Comparison of ENCODE assay signal across 8 cellular contexts in the genomic region with DNA sequence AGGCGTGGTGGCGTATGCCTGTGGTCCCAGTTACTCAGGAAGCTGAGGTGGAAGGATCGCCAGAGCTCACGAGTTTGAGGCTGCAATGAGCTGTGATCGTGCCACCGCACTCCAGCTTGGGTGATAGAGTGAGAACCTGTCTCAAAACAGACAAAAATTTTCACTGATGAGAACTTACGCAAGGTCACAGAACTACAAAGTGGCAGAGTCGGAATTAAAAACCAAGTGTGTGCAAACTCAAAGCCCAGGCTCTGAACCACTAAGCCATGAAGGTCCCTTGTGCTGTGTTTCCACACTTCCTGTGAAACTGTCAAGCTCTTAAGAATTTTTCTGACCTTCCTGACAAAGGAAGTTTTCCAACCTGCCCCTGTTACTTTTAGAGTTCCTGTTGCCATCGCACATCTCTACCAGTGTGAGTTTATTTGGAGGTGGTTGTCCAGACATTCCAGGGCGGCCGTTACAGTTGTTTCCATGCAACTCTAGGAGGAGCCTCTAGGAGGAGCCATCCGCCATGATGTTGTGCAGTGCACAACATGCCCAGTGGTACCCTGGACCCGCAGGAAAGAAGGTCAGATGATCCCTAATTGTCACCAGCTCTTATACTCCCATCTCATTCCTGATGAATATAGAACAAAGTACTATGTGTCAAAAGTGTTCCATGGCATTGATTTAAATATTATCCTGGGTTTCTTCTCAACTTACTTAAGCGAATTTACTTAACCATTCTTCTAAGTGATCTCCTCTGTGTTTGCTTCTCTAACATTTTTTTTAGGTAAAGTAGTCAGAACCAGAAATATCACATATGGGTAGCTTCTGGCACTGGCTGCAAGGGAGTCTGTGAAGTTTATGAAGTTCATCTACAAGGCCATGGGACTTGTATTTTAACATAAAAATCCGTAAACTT. TPM values are rescaled to one million over a fixed set of nuclear protein-coding genes. Genes with fewer than 3 reads are reported as not detected.
DNase-seq lines count a peak whose midpoint lies in the region; ATAC-seq and TF ChIP-seq lines count a peak whose summit lies in the region.

No MANE protein-coding gene starts in this region.

- H3K4me3 ChIP-seq in RWPE2 (ENCODE audit: severe bottlenecking) (no peak overlapping the region), right cardiac atrium (ENCODE audit: low read length) (no peak overlapping the region), lower leg skin (ENCODE audit: low read depth, poor library complexity, severe bottlenecking) (no peak overlapping the region), transverse colon (no peak overlapping the region)

- H3K9me3 ChIP-seq in RWPE2 (ENCODE audit: severe bottlenecking) (no peaks in the 10 kb centered on the region), right cardiac atrium (ENCODE audit: control insufficient read depth, low read length) (no peaks in the 10 kb centered on the region), transverse colon (no peaks in the 10 kb centered on the region)

- H3K4me1 ChIP-seq in RWPE2 (ENCODE audit: insufficient read depth, poor library complexity, severe bottlenecking) (no peaks in the 10 kb centered on the region), right cardiac atrium (ENCODE audit: control insufficient read depth, insufficient read depth, low read length) (no peaks in the 10 kb centered on the region), transverse colon (no peaks in the 10 kb centered on the region)

- TF ChIP-seq POLR2A in lower leg skin (IDR thresholded peaks at IDR 0.05) (no peak), transverse colon (IDR thresholded peaks at IDR 0.05) (no peak)

- H3K27ac ChIP-seq in RWPE2 (ENCODE audit: poor library complexity, severe bottlenecking) (no peak overlapping the region), right cardiac atrium (ENCODE audit: low read length) (no peak overlapping the region), transverse colon (no peak overlapping the region)

- DNase-seq in AG20443 (ENCODE audit: low spot score) (peak; percentile 43), RWPE2 (ENCODE audit: low spot score) (no peak), right cardiac atrium (no peak), globus pallidus (ENCODE audit: low spot score) (no peak), lower leg skin (ENCODE audit: low spot score in 2 of 2) (no peak), transverse colon (no peak), NCI-H2107 treated with DMSO at 0.1 percent for 48 hours (lab: John Stamatoyannopoulos, UW; ENCODE audit: unreplicated experiment) (no peak)

- no peaks in the 10 kb centered on the region for H3K36me3 ChIP-seq in RWPE2 (ENCODE audit: low read depth)
- H3K36me3 ChIP-seq in transverse colon: no peaks in the 10 kb centered on the region

- WGBS in right cardiac atrium: 76% methylated on average over 15 of the region's 15 CpGs
- 86 to 88% methylated on average over 15 of the region's 15 CpGs for WGBS in lower leg skin, 2 donors
- 73 to 84% methylated on average over 8 to 15 of the region's 15 CpGs for WGBS in transverse colon (ENCODE audit: low coverage in 1 of 2), 2 donors

- in situ Hi-C loops in transverse colon (cut with MboI; ENCODE audit: low pct_ligation_motif_present in 1 of 4, low pct_unique_long_range_greater_than_20kb in 1 of 4, low sequenced_read_pairs in 3 of 4): no loop called here

- ATAC-seq in GM21515 (IDR thresholded peaks at IDR 0.05; ENCODE audit: unreplicated experiment) (peak; percentile 56), RWPE2 (ENCODE audit: low read depth) (0 out of 3 replicates have a peak, but pooled peaks have one; percentile 29), right cardiac atrium (peak; percentile 11 to 54)

- H3K27me3 ChIP-seq in RWPE2 (ENCODE audit: insufficient read depth, poor library complexity, severe bottlenecking) (peaks cover 9% of the 10 kb centered on the region), right cardiac atrium (ENCODE audit: control insufficient read depth, insufficient read depth) (no peaks in the 10 kb centered on the region), transverse colon (no peaks in the 10 kb centered on the region)

- no peak for TF ChIP-seq EP300 in transverse colon (IDR thresholded peaks at IDR 0.05; ENCODE audit: low read depth)

- TF ChIP-seq CTCF in RWPE2 (IDR thresholded peaks at IDR 0.05; ENCODE audit: poor library complexity, severe bottlenecking) (peak; percentile 24), lower leg skin (IDR thresholded peaks at IDR 0.05) (no peak), transverse colon (IDR thresholded peaks at IDR 0.05) (no peak)

- intact Hi-C loops in right cardiac atrium (cut with DNase I) (no loop called here), lower leg skin (cut with DNase I; ENCODE audit: low total_unique reads) (no loop called here), transverse colon (cut with DNase I; ENCODE audit: low total_unique reads) (no loop called here)

RNA-seq across cellular contexts. Expression of a gene that starts 49.0 kb away (rescaled TPM):
- not detected for total RNA-seq in right cardiac atrium
- polyA plus RNA-seq in right cardiac atrium: not detected
- total RNA-seq in lower leg skin: not detected
- total RNA-seq in transverse colon: not detected
